16 cellular contexts compared by ENCODE assay signal in the genomic region with DNA sequence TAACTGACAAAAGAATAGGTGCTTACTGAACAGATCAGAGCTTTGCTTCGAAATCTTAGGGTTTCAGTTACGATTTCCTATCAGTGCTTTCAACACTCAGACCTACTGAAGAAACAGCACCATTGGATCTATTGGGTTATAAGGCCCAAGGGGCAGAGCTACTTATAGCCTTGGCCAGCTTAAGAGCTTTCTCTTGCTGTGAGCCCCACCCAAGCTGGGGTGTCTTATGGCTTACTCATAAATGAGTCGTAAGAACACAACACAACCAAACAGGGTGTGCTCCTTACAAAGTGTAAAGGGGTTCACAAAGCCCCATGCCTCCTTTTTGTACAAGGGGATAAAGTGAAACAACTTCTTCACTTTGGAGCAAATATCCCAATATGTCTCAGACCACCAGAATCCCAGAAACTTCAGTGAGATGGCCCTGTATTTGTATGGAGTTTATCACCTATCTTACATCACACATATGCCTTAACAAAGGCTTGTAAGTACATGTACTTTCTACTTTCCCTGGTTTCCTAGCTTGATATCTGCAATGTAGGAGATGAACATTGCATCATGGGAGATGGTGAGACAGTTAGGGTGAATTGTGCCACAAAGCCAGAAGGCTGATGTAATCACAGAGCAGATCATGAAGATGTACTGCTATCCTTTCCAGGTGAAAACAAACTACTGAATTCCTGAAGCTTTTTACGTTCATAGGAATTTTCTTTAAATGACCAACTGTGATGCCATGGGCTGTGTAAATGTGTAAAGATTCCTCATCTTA.
DNase-seq lines count a peak whose midpoint lies in the region; ATAC-seq, FAIRE-seq and TF ChIP-seq lines count a peak whose summit lies in the region.
"Had no signal": no experiment of that assay in that cellular context is flagged by ENCODE, and none has a peak within 500 bp of the region (broad histone marks: within the 10 kb centered on the region; RNA-seq: fewer than 3 reads in every experiment).

No MANE protein-coding gene starts in this region.

- H3K4me3 ChIP-seq in epithelial cell of esophagus (ENCODE audit: low read length) (no peak overlapping the region), trophoblast cell (ENCODE audit: low read depth, low read length) (no peak overlapping the region), pancreas (no peak overlapping the region)
- H3K4me3 ChIP-seq: colonic mucosa, K562, SK-N-MC had no signal

- ATAC-seq in GM21390 (IDR thresholded peaks at IDR 0.05; ENCODE audit: unreplicated experiment): no peak
- ATAC-seq in pancreas: no peak
- no peak for ATAC-seq in GM21529 (IDR thresholded peaks at IDR 0.05; ENCODE audit: unreplicated experiment)
- ATAC-seq: K562 had no signal

- no peaks in the 10 kb centered on the region for H3K79me2 ChIP-seq in trophoblast cell (ENCODE audit: control insufficient read depth, insufficient read depth, low read length, poor library complexity)

- no peaks in the 10 kb centered on the region for H3K36me3 ChIP-seq in trophoblast cell (ENCODE audit: control insufficient read depth in 1 of 2, insufficient read depth in 2 of 2, low read length in 2 of 2)
- H3K36me3 ChIP-seq in pancreas: no peaks in the 10 kb centered on the region
- H3K36me3 ChIP-seq: colonic mucosa had no signal

- H2AFZ ChIP-seq in trophoblast cell (ENCODE audit: insufficient read depth, low read length, poor library complexity): no peak overlapping the region

- H3K27me3 Mint-ChIP-seq in activated CD4-positive, alpha-beta memory T cell treated with anti-CD3 and anti-CD28 coated beads for 36 hours: no peaks in the 10 kb centered on the region

- H3K27ac Mint-ChIP-seq in activated CD4-positive, alpha-beta memory T cell treated with anti-CD3 and anti-CD28 coated beads for 36 hours: no peak overlapping the region
- H3K27ac Mint-ChIP-seq: activated naive CD8-positive, alpha-beta T cell treated with anti-CD3 and anti-CD28 coated beads, Interleukin-2, amount 10 ng/mL, durations not matched to agents 7 days and 5 days had no signal

- H2BK12ac ChIP-seq in trophoblast cell (ENCODE audit: low read length): no peak overlapping the region

- H4K12ac ChIP-seq in trophoblast cell (ENCODE audit: low read depth, low read length): no peak overlapping the region

- H2AK5ac ChIP-seq in trophoblast cell (ENCODE audit: low read length): no peak overlapping the region

- H3K27ac ChIP-seq in trophoblast cell (ENCODE audit: low read depth, low read length): no peak overlapping the region
- H3K27ac ChIP-seq in pancreas: no peak overlapping the region
- H3K27ac ChIP-seq: colonic mucosa, SK-N-MC had no signal

- H3K9me3 Mint-ChIP-seq in activated CD4-positive, alpha-beta memory T cell treated with anti-CD3 and anti-CD28 coated beads for 36 hours: no peaks in the 10 kb centered on the region

- H2BK120ac ChIP-seq in trophoblast cell (ENCODE audit: insufficient read depth, low read length, poor library complexity): no peak overlapping the region

- no peak overlapping the region for H3K18ac ChIP-seq in trophoblast cell (ENCODE audit: low read length)

- TF ChIP-seq CTCF in epithelial cell of esophagus (IDR thresholded peaks at IDR 0.05; ENCODE audit: insufficient read depth, low read depth, low read length, missing control alignments) (no peak), pancreas (IDR thresholded peaks at IDR 0.05) (no peak)

- H2BK5ac ChIP-seq in trophoblast cell (ENCODE audit: low read depth, low read length, poor library complexity): no peak overlapping the region

- DNase-seq in GM04504 (ENCODE audit: low read depth) (peak; percentile 44), NCI-H226 (peak; percentile 69), epithelial cell of esophagus (ENCODE audit: low read depth) (peak; percentile 97), trophoblast cell (peak; percentile 62 to 90), pancreas (no peak)
- no peak for DNase-seq in activated CD4-positive, alpha-beta memory T cell treated with anti-CD3 and anti-CD28 coated beads for 36 hours
- DNase-seq: activated naive CD8-positive, alpha-beta T cell treated with anti-CD3 and anti-CD28 coated beads, Interleukin-2, amount 10 ng/mL, durations not matched to agents 7 days and 5 days; colonic mucosa; naive B cell; NK-92 treated with Interleukin-12 subunit alpha and Interleukin-12 subunit beta, amount 100 ng/mL, for 24 hours had no signal

- intact Hi-C loops in pancreas (cut with DNase I): no loop called here
- intact Hi-C loops in activated CD4-positive, alpha-beta memory T cell treated with anti-CD3 and anti-CD28 coated beads for 36 hours (cut with micrococcal nuclease): no loop called here

- H4K91ac ChIP-seq in trophoblast cell (ENCODE audit: low read depth, low read length): no peak overlapping the region

- H3K4me1 ChIP-seq in trophoblast cell (ENCODE audit: control insufficient read depth in 1 of 2, insufficient read depth in 2 of 2, low read length in 2 of 2): no peaks in the 10 kb centered on the region
- no peaks in the 10 kb centered on the region for H3K4me1 ChIP-seq in pancreas
- H3K4me1 ChIP-seq: colonic mucosa had no signal

- no peaks in the 10 kb centered on the region for H3K4me1 Mint-ChIP-seq in activated CD4-positive, alpha-beta memory T cell treated with anti-CD3 and anti-CD28 coated beads for 36 hours (ENCODE audit: low read depth)
- H3K4me1 Mint-ChIP-seq: activated naive CD8-positive, alpha-beta T cell treated with anti-CD3 and anti-CD28 coated beads, Interleukin-2, amount 10 ng/mL, durations not matched to agents 7 days and 5 days had no signal

- H4K8ac ChIP-seq in trophoblast cell (ENCODE audit: low read depth, low read length): no peak overlapping the region

- no peak overlapping the region for H3K14ac ChIP-seq in trophoblast cell (ENCODE audit: low read length)

- no peaks in the 10 kb centered on the region for H3K79me1 ChIP-seq in trophoblast cell (ENCODE audit: low read length)

- no CpG with 5 or more reads among the region's 4 CpGs for WGBS in trophoblast cell (ENCODE audit: extremely low coverage, insufficient coverage, insufficient read length)
- WGBS in pancreas, 2 donors: 84 to 87% methylated on average over 4 of the region's 4 CpGs

- no peaks in the 10 kb centered on the region for H3K36me3 Mint-ChIP-seq in activated CD4-positive, alpha-beta memory T cell treated with anti-CD3 and anti-CD28 coated beads for 36 hours
- H3K36me3 Mint-ChIP-seq: activated naive CD8-positive, alpha-beta T cell treated with anti-CD3 and anti-CD28 coated beads, Interleukin-2, amount 10 ng/mL, durations not matched to agents 7 days and 5 days; naive B cell had no signal

- no peak overlapping the region for H3K4me2 ChIP-seq in trophoblast cell (ENCODE audit: low read length)

- H3K4ac ChIP-seq in trophoblast cell (ENCODE audit: low read depth, low read length): no peak overlapping the region

- no peaks in the 10 kb centered on the region for H3K27me3 ChIP-seq in trophoblast cell (ENCODE audit: insufficient read depth, low read length)
- no peaks in the 10 kb centered on the region for H3K27me3 ChIP-seq in pancreas
- H3K27me3 ChIP-seq: colonic mucosa had no signal

- CTCF ChIA-PET in activated CD4-positive, alpha-beta memory T cell treated with anti-CD3 and anti-CD28 coated beads for 36 hours (lab: Charles Lee): interaction anchor here (0.7 kb wide), 1 partner anchor 14 kb away, joined by 3 read pairs; no protein-coding TSS in a partner anchor

- FAIRE-seq in pancreas (lab: Jason Lieb, UNC): no peak
- FAIRE-seq: frontal cortex, K562, kidney had no signal

- H3K23ac ChIP-seq in trophoblast cell (ENCODE audit: low read length): no peak overlapping the region

- POLR2A ChIA-PET in activated CD4-positive, alpha-beta memory T cell treated with anti-CD3 and anti-CD28 coated beads for 36 hours (lab: Charles Lee): no interaction called here

- no peak overlapping the region for H3K9ac ChIP-seq in trophoblast cell (ENCODE audit: low read length)

- H3K9me3 ChIP-seq in trophoblast cell (ENCODE audit: insufficient read depth, low read depth, low read length): peaks cover 2% of the 10 kb centered on the region
- H3K9me3 ChIP-seq in pancreas: no peaks in the 10 kb centered on the region
- H3K9me3 ChIP-seq: colonic mucosa had no signal

- H3K4me3 Mint-ChIP-seq in activated CD4-positive, alpha-beta memory T cell treated with anti-CD3 and anti-CD28 coated beads for 36 hours: no peak overlapping the region
- H3K4me3 Mint-ChIP-seq: activated naive CD8-positive, alpha-beta T cell treated with anti-CD3 and anti-CD28 coated beads, Interleukin-2, amount 10 ng/mL, durations not matched to agents 7 days and 5 days; naive B cell had no signal

Comparison
In these comparisons a context has a peak if more than half of its experiments do, and no peak if none do; other contexts are left out.
1. DNase-seq: peak in GM04504 (single experiment), NCI-H226 (single experiment), epithelial cell of esophagus (single experiment) and trophoblast cell (2 of 2); none in pancreas (0 of 6) and activated CD4-positive, alpha-beta memory T cell treated with anti-CD3 and anti-CD28 coated beads for 36 hours (single experiment).